13 cellular contexts compared by ENCODE assay signal in the genomic region with DNA sequence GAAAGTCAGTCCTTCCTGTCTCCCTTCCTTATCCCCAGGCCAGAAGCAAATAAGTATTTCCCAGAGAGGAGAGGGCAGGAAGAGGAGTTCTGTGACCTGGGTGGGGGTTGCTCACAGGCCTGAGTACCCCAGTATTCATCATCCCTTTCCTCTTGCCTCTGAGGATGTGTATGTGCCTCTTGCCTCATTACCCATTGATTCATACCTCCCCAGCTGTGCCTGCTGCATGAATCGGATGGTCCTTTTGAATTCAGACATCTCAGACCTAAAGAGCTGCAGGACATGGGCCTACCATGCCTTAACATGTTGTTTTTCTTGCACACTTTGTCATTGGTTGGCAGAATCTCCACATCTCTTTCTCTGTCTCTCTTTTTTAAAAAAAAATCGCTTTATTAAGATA.
A peak's percentile ranks its signal among the peaks of the same experiment; 100 is the strongest.
DNase-seq lines count a peak whose midpoint lies in the region; ATAC-seq and TF ChIP-seq lines count a peak whose summit lies in the region.
"Had no signal": no experiment of that assay in that cellular context is flagged by ENCODE, and none has a peak within 500 bp of the region (broad histone marks: within the 10 kb centered on the region; RNA-seq: fewer than 3 reads in every experiment).

No MANE protein-coding gene starts in this region.

- H3K9me3 ChIP-seq in endodermal cell (ENCODE audit: control insufficient read depth, low read length) (no peaks in the 10 kb centered on the region), mesenchymal stem cell (ENCODE audit: control insufficient read depth, low read length) (no peaks in the 10 kb centered on the region)
- H3K9me3 ChIP-seq: A549 had no signal

- H3K14ac ChIP-seq in mesenchymal stem cell (ENCODE audit: low read length in 2 of 2) = no peak overlapping the region

- H3K4me3 ChIP-seq in endodermal cell (ENCODE audit: low read length) (no peak overlapping the region), mesenchymal stem cell (ENCODE audit: insufficient read depth in 1 of 2, low read depth in 1 of 2, low read length in 2 of 2) (peak overlapping the region in 1 of 2 experiments; percentile 21)
- H3K4me3 ChIP-seq: A549, SK-N-MC had no signal

- no peak overlapping the region for H2AFZ ChIP-seq in mesenchymal stem cell (ENCODE audit: low read depth, low read length)

- no peak overlapping the region for H3K23ac ChIP-seq in mesenchymal stem cell (ENCODE audit: low read length in 2 of 2)

- ATAC-seq in GM21528 (IDR thresholded peaks at IDR 0.05; ENCODE audit: low FRiP score, unreplicated experiment) (no peak), GM19035 (IDR thresholded peaks at IDR 0.05; ENCODE audit: unreplicated experiment) (no peak), GM18907 (IDR thresholded peaks at IDR 0.05; ENCODE audit: unreplicated experiment) (no peak)
- ATAC-seq: A549, PC-3 had no signal

- H3K27ac Mint-ChIP-seq in endodermal cell = no peak overlapping the region
- H3K27ac Mint-ChIP-seq: CD14-positive monocyte had no signal

- no peak overlapping the region for H3K4ac ChIP-seq in mesenchymal stem cell (ENCODE audit: low read depth in 1 of 2, low read length in 2 of 2)

- H2AK5ac ChIP-seq in mesenchymal stem cell (ENCODE audit: low read length, severe bottlenecking) = no peak overlapping the region

- no peaks in the 10 kb centered on the region for H3K36me3 ChIP-seq in endodermal cell (ENCODE audit: control insufficient read depth, insufficient read depth, low read length)
- H3K36me3 ChIP-seq in mesenchymal stem cell (ENCODE audit: control insufficient read depth in 1 of 2, insufficient read depth in 2 of 2, low read depth in 1 of 2, low read length in 2 of 2) = no peaks in the 10 kb centered on the region

- H3K4me1 ChIP-seq in endodermal cell (ENCODE audit: control insufficient read depth, insufficient read depth, low read length) (no peaks in the 10 kb centered on the region), mesenchymal stem cell (ENCODE audit: control insufficient read depth, insufficient read depth, low read depth, low read length) (peaks cover 19% of the 10 kb centered on the region)

- no peak overlapping the region for H3K27ac ChIP-seq in endodermal cell (ENCODE audit: low read depth, low read length)
- H3K27ac ChIP-seq in mesenchymal stem cell (ENCODE audit: low read length, poor library complexity, severe bottlenecking) = no peak overlapping the region
- H3K27ac ChIP-seq: A549, SK-N-MC had no signal

- H2BK120ac ChIP-seq in mesenchymal stem cell (ENCODE audit: low read depth, low read length) = no peak overlapping the region

- WGBS in endodermal cell (ENCODE audit: insufficient coverage in 1 of 2, insufficient read length in 1 of 2), 2 experiments = 82 to 91% methylated on average over 1 to 2 of the region's 2 CpGs
- WGBS in mesenchymal stem cell = 89% methylated on average over 1 of the region's 2 CpGs

- no peak overlapping the region for H2BK12ac ChIP-seq in mesenchymal stem cell (ENCODE audit: low read length in 2 of 2)

- H3K4me1 Mint-ChIP-seq in endodermal cell = peaks cover 13% of the 10 kb centered on the region

- no peak for TF ChIP-seq CTCF in endodermal cell (conservative IDR thresholded peaks at IDR 0.05)

- H3K4me2 ChIP-seq in mesenchymal stem cell (ENCODE audit: low read length, poor library complexity, severe bottlenecking) = no peak overlapping the region
- H3K4me2 ChIP-seq: A549 had no signal

- peaks cover 4% of the 10 kb centered on the region for H3K9me3 Mint-ChIP-seq in endodermal cell

- no peak overlapping the region for H3K4me3 Mint-ChIP-seq in endodermal cell
- H3K4me3 Mint-ChIP-seq: CD14-positive monocyte had no signal

- H3K9ac ChIP-seq in endodermal cell (ENCODE audit: extremely low read depth, low read length, poor library complexity, severe bottlenecking) = no peak overlapping the region
- peak overlapping the region; percentile 39 for H3K9ac ChIP-seq in mesenchymal stem cell (ENCODE audit: low read length)

- H3K27me3 ChIP-seq in endodermal cell (ENCODE audit: control insufficient read depth, insufficient read depth, low read length, poor library complexity, severe bottlenecking) (no peaks in the 10 kb centered on the region), mesenchymal stem cell (ENCODE audit: control insufficient read depth in 1 of 2, insufficient read depth in 1 of 2, low read length in 2 of 2) (no peaks in the 10 kb centered on the region)

- peak; percentile 37 for DNase-seq in Daoy (ENCODE audit: low read depth)
- peak; percentile 36 for DNase-seq in HT1080 (ENCODE audit: low read depth)
- peak; percentile 29 for DNase-seq in endodermal cell
- no peak for DNase-seq in mesenchymal stem cell
- DNase-seq: IMR-90, NCI-H1436 treated with DMSO at 0.1 percent for 48 hours, PC-3 had no signal

- H2BK15ac ChIP-seq in mesenchymal stem cell (ENCODE audit: low read depth, poor library complexity, severe bottlenecking) = no peak overlapping the region

- peaks cover 2% of the 10 kb centered on the region for H3K36me3 Mint-ChIP-seq in endodermal cell (ENCODE audit: low read depth)
- H3K36me3 Mint-ChIP-seq: CD14-positive monocyte had no signal

- H3K18ac ChIP-seq in mesenchymal stem cell (ENCODE audit: low read depth in 1 of 2, low read length in 2 of 2) = no peak overlapping the region

- peaks cover 10% of the 10 kb centered on the region for H3K27me3 Mint-ChIP-seq in endodermal cell (ENCODE audit: insufficient read depth)

- H4K8ac ChIP-seq in mesenchymal stem cell (ENCODE audit: low read length) = no peak overlapping the region

- H2BK5ac ChIP-seq in mesenchymal stem cell (ENCODE audit: low read depth, low read length, poor library complexity, severe bottlenecking) = no peak overlapping the region

- no peak overlapping the region for H4K91ac ChIP-seq in mesenchymal stem cell (ENCODE audit: low read length)

- H3K79me1 ChIP-seq in mesenchymal stem cell (replicated peaks; ENCODE audit: low read length, poor library complexity, severe bottlenecking) = no peaks in the 10 kb centered on the region
